In genomic region chr10:75940742-75941141, GRCh38 we compare ENCODE assay signal across 15 cellular contexts.
"Had no signal": no experiment of that assay in that cellular context is flagged by ENCODE, and none has a peak within 500 bp of the region (broad histone marks: within the 10 kb centered on the region; RNA-seq: fewer than 3 reads in every experiment).

No MANE protein-coding gene starts in this region.

- H3K27ac ChIP-seq: RWPE1 had no signal

- DNase-seq: Karpas-422; KG1; MG63; NCI-H2029; NCI-H2081 treated with DMSO at 0.1 percent for 48 hours; NCI-H2227 treated with DMSO at 0.1 percent for 48 hours; NCI-H524; NCI-H82; NK-92 treated with Interleukin-12 subunit alpha and Interleukin-12 subunit beta, amount 100 ng/mL, for 24 hours; PC-3; SHP77; SK-N-SH; SW 1271; T-cell had no signal

- H3K36me3 ChIP-seq: MG63 had no signal

- H3K4me2 ChIP-seq: SK-N-SH had no signal

- H3K4me3 ChIP-seq: MG63 had no signal

- H3K4me3 Mint-ChIP-seq: T-cell had no signal

- H3K4me1 Mint-ChIP-seq: T-cell had no signal

- H3K9me3 ChIP-seq: MG63, SK-N-SH had no signal

- H3K27me3 ChIP-seq: MG63 had no signal

- H3K27ac Mint-ChIP-seq: T-cell had no signal

- H3K9ac ChIP-seq: SK-N-SH had no signal

- H3K36me3 Mint-ChIP-seq: T-cell had no signal
